Comparison of ENCODE assay signal across 1 cellular context in genomic region chr11:114232400-114233070, GRCh38.
TF ChIP-seq lines count a peak whose summit lies in the region.

No MANE protein-coding gene starts in this region.

TF ChIP-seq in GM23338, 12 proteins besides CTCF, POLR2A, EP300 and RAD21 (continued from another document):
- no peak for TF ChIP-seq REST (IDR thresholded peaks at IDR 0.05; ENCODE audit: unreplicated experiment)
- TF ChIP-seq EZH2phosphoT487 (IDR thresholded peaks at IDR 0.05; ENCODE audit: unreplicated experiment), result no peak
- TF ChIP-seq ETS1 (IDR thresholded peaks at IDR 0.05), result no peak
- TF ChIP-seq, protein P1, sequence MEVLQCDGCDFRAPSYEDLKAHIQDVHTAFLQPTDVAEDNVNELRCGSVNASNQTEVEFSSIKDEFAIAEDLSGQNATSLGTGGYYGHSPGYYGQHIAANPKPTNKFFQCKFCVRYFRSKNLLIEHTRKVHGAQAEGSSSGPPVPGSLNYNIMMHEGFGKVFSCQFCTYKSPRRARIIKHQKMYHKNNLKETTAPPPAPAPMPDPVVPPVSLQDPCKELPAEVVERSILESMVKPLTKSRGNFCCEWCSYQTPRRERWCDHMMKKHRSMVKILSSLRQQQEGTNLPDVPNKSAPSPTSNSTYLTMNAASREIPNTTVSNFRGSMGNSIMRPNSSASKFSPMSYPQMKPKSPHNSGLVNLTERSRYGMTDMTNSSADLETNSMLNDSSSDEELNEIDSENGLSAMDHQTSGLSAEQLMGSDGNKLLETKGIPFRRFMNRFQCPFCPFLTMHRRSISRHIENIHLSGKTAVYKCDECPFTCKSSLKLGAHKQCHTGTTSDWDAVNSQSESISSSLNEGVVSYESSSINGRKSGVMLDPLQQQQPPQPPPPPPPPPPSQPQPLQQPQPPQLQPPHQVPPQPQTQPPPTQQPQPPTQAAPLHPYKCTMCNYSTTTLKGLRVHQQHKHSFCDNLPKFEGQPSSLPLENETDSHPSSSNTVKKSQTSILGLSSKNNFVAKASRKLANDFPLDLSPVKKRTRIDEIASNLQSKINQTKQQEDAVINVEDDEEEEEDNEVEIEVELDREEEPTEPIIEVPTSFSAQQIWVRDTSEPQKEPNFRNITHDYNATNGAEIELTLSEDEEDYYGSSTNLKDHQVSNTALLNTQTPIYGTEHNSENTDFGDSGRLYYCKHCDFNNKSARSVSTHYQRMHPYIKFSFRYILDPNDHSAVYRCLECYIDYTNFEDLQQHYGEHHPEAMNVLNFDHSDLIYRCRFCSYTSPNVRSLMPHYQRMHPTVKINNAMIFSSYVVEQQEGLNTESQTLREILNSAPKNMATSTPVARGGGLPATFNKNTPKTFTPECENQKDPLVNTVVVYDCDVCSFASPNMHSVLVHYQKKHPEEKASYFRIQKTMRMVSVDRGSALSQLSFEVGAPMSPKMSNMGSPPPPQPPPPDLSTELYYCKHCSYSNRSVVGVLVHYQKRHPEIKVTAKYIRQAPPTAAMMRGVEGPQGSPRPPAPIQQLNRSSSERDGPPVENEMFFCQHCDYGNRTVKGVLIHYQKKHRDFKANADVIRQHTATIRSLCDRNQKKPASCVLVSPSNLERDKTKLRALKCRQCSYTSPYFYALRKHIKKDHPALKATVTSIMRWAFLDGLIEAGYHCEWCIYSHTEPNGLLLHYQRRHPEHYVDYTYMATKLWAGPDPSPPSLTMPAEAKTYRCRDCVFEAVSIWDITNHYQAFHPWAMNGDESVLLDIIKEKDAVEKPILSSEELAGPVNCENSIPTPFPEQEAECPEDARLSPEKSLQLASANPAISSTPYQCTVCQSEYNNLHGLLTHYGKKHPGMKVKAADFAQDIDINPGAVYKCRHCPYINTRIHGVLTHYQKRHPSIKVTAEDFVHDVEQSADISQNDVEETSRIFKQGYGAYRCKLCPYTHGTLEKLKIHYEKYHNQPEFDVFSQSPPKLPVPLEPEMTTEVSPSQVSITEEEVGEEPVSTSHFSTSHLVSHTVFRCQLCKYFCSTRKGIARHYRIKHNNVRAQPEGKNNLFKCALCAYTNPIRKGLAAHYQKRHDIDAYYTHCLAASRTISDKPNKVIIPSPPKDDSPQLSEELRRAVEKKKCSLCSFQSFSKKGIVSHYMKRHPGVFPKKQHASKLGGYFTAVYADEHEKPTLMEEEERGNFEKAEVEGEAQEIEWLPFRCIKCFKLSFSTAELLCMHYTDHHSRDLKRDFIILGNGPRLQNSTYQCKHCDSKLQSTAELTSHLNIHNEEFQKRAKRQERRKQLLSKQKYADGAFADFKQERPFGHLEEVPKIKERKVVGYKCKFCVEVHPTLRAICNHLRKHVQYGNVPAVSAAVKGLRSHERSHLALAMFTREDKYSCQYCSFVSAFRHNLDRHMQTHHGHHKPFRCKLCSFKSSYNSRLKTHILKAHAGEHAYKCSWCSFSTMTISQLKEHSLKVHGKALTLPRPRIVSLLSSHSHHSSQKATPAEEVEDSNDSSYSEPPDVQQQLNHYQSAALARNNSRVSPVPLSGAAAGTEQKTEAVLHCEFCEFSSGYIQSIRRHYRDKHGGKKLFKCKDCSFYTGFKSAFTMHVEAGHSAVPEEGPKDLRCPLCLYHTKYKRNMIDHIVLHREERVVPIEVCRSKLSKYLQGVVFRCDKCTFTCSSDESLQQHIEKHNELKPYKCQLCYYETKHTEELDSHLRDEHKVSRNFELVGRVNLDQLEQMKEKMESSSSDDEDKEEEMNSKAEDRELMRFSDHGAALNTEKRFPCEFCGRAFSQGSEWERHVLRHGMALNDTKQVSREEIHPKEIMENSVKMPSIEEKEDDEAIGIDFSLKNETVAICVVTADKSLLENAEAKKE (CRISPR knock-in tag; IDR thresholded peaks at IDR 0.05), result no peak
- no peak for TF ChIP-seq EZH2 (IDR thresholded peaks at IDR 0.05; ENCODE audit: low read depth, unreplicated experiment)
- TF ChIP-seq NANOG (IDR thresholded peaks at IDR 0.05; ENCODE audit: borderline replicate concordance), result no peak
